Comparison of ENCODE assay signal across 8 cellular contexts in genomic region chr6:106512958-106513480, GRCh38.
DNase-seq lines count a peak whose midpoint lies in the region; ATAC-seq and TF ChIP-seq lines count a peak whose summit lies in the region.

No MANE protein-coding gene starts in this region.

- no peak for ATAC-seq in SK-N-SH treated with all-trans-retinoic acid at 6 μM for 48 hours
- no peak for ATAC-seq in T-helper 17 cell
- ATAC-seq in stimulated activated naive B cell treated with anti-CD40 and anti-IgM and Interleukin-4, amounts not matched to agents 10 μg/mL and 1 μg/mL and 100 μg/mL, for 72 hours (replicated peaks), result no peak
- ATAC-seq in GM21737 (IDR thresholded peaks at IDR 0.05; ENCODE audit: unreplicated experiment), result no peak

- TF ChIP-seq EP300 in SK-N-SH (IDR thresholded peaks at IDR 0.05; ENCODE audit: borderline replicate concordance in 1 of 2, low read depth in 1 of 2, low read length in 1 of 2), result no peak

- H4K20me1 ChIP-seq in SK-N-SH (ENCODE audit: insufficient read depth), result no peaks in the 10 kb centered on the region

- POLR2A ChIA-PET in SK-N-SH (lab: Yijun Ruan, JAX), result no interaction called here

- H3K9ac ChIP-seq in SK-N-SH, result peak overlapping the region; percentile 86

- H3K9me2 ChIP-seq in SK-N-SH, result no peaks in the 10 kb centered on the region

- peaks cover 43% of the 10 kb centered on the region for H3K4me1 Mint-ChIP-seq in T-helper 17 cell
- peaks cover 29 to 56% of the 10 kb centered on the region in 2 donors for H3K4me1 Mint-ChIP-seq in stimulated activated naive B cell treated with anti-CD40 and anti-IgM and Interleukin-4, amounts not matched to agents 10 μg/mL and 1 μg/mL and 100 μg/mL, for 72 hours

- H3K27me3 Mint-ChIP-seq in T-helper 17 cell, result no peaks in the 10 kb centered on the region
- no peaks in the 10 kb centered on the region for H3K27me3 Mint-ChIP-seq in stimulated activated naive B cell treated with anti-CD40 and anti-IgM and Interleukin-4, amounts not matched to agents 10 μg/mL and 1 μg/mL and 100 μg/mL, for 72 hours

- H3K27me3 ChIP-seq in SK-N-SH (ENCODE audit: insufficient read depth), result no peaks in the 10 kb centered on the region
- peaks cover 31% of the 10 kb centered on the region for H3K27me3 ChIP-seq in iPS DF 6.9 (ENCODE audit: control insufficient read depth, insufficient read depth, low read length)

- no peaks in the 10 kb centered on the region for H3K36me3 ChIP-seq in SK-N-SH (replicated peaks in 1 of 2; ENCODE audit: control insufficient read depth in 1 of 2, insufficient read depth in 2 of 2, low read length in 1 of 2)
- no peaks in the 10 kb centered on the region for H3K36me3 ChIP-seq in iPS DF 6.9 (ENCODE audit: control insufficient read depth, insufficient read depth, low read length)

- peaks cover 60% of the 10 kb centered on the region for H3K79me2 ChIP-seq in SK-N-SH (ENCODE audit: insufficient read depth)

- peak overlapping the region; percentile 95 for H3K4me2 ChIP-seq in SK-N-SH

- H3K4me3 ChIP-seq in SK-N-SH (ENCODE audit: low read depth in 2 of 2, low read length in 1 of 2), result peak overlapping the region; percentile 71 to 83
- peak overlapping the region; percentile 27; the same call in 1 of the 2 replicates for H3K4me3 ChIP-seq in iPS DF 6.9 (ENCODE audit: low read length)

- H3K9me3 ChIP-seq in SK-N-SH, result no peaks in the 10 kb centered on the region
- H3K9me3 ChIP-seq in T-helper 17 cell (ENCODE audit: control insufficient read depth, low read length, poor library complexity, severe bottlenecking), result no peaks in the 10 kb centered on the region
- no peaks in the 10 kb centered on the region for H3K9me3 ChIP-seq in iPS DF 6.9 (ENCODE audit: control insufficient read depth, insufficient read depth, low read length)

- no peak for DNase-seq in SK-N-SH
- DNase-seq in T-helper 17 cell, result no peak
- no peak for DNase-seq in iPS DF 6.9 (ENCODE audit: low read depth, low spot score)
- no peak for DNase-seq in stimulated activated naive B cell treated with anti-CD40 and anti-IgM and Interleukin-4, amounts not matched to agents 10 μg/mL and 1 μg/mL and 100 μg/mL, for 72 hours
- no peak for DNase-seq in SIG-M5 (lab: John Stamatoyannopoulos, UW)
- DNase-seq in SW480 (ENCODE audit: low spot score), result no peak

- H3K27ac Mint-ChIP-seq in T-helper 17 cell, result peak overlapping the region; percentile 98
- H3K27ac Mint-ChIP-seq in stimulated activated naive B cell treated with anti-CD40 and anti-IgM and Interleukin-4, amounts not matched to agents 10 μg/mL and 1 μg/mL and 100 μg/mL, for 72 hours, result peak overlapping the region; percentile 88

- TF ChIP-seq CTCF in SK-N-SH (IDR thresholded peaks at IDR 0.05), result no peak

- CTCF ChIA-PET in SK-N-SH (lab: Yijun Ruan, JAX), result interaction anchor here (0.8 to 2.2 kb wide), 8 partner anchors 8 to 467 kb away, joined by 3 to 6 read pairs (median 4); no protein-coding TSS in a partner anchor

- 17% methylated on average over 19 of the region's 19 CpGs for WGBS in SK-N-SH (ENCODE audit: low lambda C conversion rate)
- no CpG with 5 or more reads among the region's 19 CpGs for WGBS in iPS DF 6.9 (ENCODE audit: insufficient coverage, insufficient read length)

- H3K27ac ChIP-seq in SK-N-SH (ENCODE audit: low read depth in 2 of 2, low read length in 1 of 2) (peak overlapping the region; percentile 74 to 89), iPS DF 6.9 (ENCODE audit: low read length) (no peak overlapping the region)

- peak overlapping the region; percentile 97 for H3K4me3 Mint-ChIP-seq in T-helper 17 cell
- peak overlapping the region; percentile 95 to 96 for H3K4me3 Mint-ChIP-seq in stimulated activated naive B cell treated with anti-CD40 and anti-IgM and Interleukin-4, amounts not matched to agents 10 μg/mL and 1 μg/mL and 100 μg/mL, for 72 hours

- no peak for TF ChIP-seq RAD21 in SK-N-SH (IDR thresholded peaks at IDR 0.05; ENCODE audit: low read length)

- no peaks in the 10 kb centered on the region for H3K36me3 Mint-ChIP-seq in T-helper 17 cell (ENCODE audit: low read depth)
- H3K36me3 Mint-ChIP-seq in stimulated activated naive B cell treated with anti-CD40 and anti-IgM and Interleukin-4, amounts not matched to agents 10 μg/mL and 1 μg/mL and 100 μg/mL, for 72 hours, result no peaks in the 10 kb centered on the region

- H3K4me1 ChIP-seq in SK-N-SH (ENCODE audit: control insufficient read depth in 1 of 2, insufficient read depth in 2 of 2, low read depth in 1 of 2, low read length in 1 of 2) (peaks cover 0 to 17% of the 10 kb centered on the region in 2 experiments; a peak in 3 of 4 replicates), iPS DF 6.9 (ENCODE audit: control insufficient read depth, insufficient read depth, low read length) (peaks cover 3% of the 10 kb centered on the region)

- H2AFZ ChIP-seq in SK-N-SH (ENCODE audit: low read depth), result peak overlapping the region; percentile 63; the same call in 1 of the 2 replicates

- no peaks in the 10 kb centered on the region for H3K9me3 Mint-ChIP-seq in stimulated activated naive B cell treated with anti-CD40 and anti-IgM and Interleukin-4, amounts not matched to agents 10 μg/mL and 1 μg/mL and 100 μg/mL, for 72 hours

- H3F3A ChIP-seq in SK-N-SH (replicated peaks; ENCODE audit: insufficient read depth), result peaks cover 32% of the 10 kb centered on the region

TF ChIP-seq in SK-N-SH, 30 proteins besides CTCF, POLR2A, EP300 and RAD21 (continues in another document):
- no peak for TF ChIP-seq FOXM1 (IDR thresholded peaks at IDR 0.05; ENCODE audit: low read depth)
- 0 out of 2 replicates have a peak, but pooled peaks have one; percentile 23 for TF ChIP-seq REST (IDR thresholded peaks at IDR 0.05; ENCODE audit: low read depth, low read length)
- TF ChIP-seq FOXJ3 (CRISPR knock-in tag; IDR thresholded peaks at IDR 0.05), result no peak

TF ChIP-seq in SK-N-SH treated with all-trans-retinoic acid at 6 μM for 48 hours, 23 proteins besides CTCF, POLR2A, EP300 and RAD21:
- TF ChIP-seq ZNF8 (CRISPR knock-in tag; IDR thresholded peaks at IDR 0.05) (no peak), CSDC2 (CRISPR knock-in tag; IDR thresholded peaks at IDR 0.05) (no peak), ZFP30 (CRISPR knock-in tag; IDR thresholded peaks at IDR 0.05) (no peak), PATZ1 (CRISPR knock-in tag; IDR thresholded peaks at IDR 0.05; ENCODE audit: borderline replicate concordance) (no peak), ARNTL (CRISPR knock-in tag; IDR thresholded peaks at IDR 0.05; ENCODE audit: borderline replicate concordance, low read depth) (no peak), RARB (CRISPR knock-in tag; IDR thresholded peaks at IDR 0.05) (no peak), ESRRG (CRISPR knock-in tag; IDR thresholded peaks at IDR 0.05) (no peak)
